Comparison of ENCODE assay signal across 8 cellular contexts in the genomic region with DNA sequence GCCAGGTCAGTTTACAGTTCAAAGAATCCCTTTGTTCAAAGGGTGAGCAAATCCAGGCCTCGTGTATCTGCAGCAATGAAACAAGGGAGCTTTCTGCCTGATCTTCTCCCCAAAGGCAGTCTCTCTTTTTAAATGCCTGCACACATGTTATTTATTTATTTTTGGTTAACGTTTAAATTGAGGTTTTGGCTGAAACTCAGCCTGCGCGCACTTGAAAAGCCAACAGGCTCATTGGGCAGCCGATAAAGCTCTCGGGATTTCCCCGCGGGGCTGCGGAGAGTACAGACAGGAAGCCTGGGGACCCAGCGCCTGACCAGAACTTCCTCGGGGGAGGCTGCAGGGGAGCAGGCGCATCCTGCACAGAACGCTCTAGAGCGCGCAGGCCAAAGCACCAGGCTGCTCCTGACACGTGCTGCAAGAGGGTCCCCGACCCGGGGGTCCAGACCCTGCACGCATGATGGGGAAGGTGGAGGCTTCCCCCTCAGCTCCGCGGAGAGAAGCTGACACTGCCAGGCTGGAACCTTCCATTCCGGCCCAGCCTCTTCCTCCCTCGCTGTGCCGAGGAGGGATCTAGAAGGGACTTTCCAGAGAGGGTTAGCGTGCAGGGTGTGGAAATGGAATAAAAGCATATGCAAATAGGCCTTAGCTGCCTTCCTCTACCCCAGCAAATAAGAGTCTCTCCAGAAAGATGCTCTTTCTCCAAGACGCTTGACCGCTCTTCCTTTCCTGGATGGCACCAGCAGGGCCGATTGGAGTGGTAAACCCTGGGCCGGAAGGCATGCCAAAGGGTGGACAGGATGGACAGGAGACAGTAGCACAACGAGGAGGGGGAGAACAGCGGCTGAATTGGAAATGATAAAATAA. TPM values are rescaled to one million over a fixed set of nuclear protein-coding genes. Genes with fewer than 3 reads are reported as not detected.
DNase-seq lines count a peak whose midpoint lies in the region; ATAC-seq and TF ChIP-seq lines count a peak whose summit lies in the region.

No MANE protein-coding gene starts in this region.

- peak overlapping the region; percentile 99 for H3K27ac Mint-ChIP-seq in activated CD4-positive, alpha-beta memory T cell treated with anti-CD3 and anti-CD28 coated beads, Interleukin-2, amount 10 ng/mL, durations not matched to agents 7 days and 5 days
- H3K27ac Mint-ChIP-seq in mesothelial cell of epicardium = peak overlapping the region; percentile 81

- peak; percentile 87 for ATAC-seq in GM21447 (IDR thresholded peaks at IDR 0.05; ENCODE audit: unreplicated experiment)

- DNase-seq in DMS53 (lab: John Stamatoyannopoulos, UW) = peak; percentile 84
- peak; percentile 98 for DNase-seq in KBM-7
- DNase-seq in activated CD4-positive, alpha-beta memory T cell treated with anti-CD3 and anti-CD28 coated beads, Interleukin-2, amount 10 ng/mL, durations not matched to agents 7 days and 5 days = peak; percentile 89
- peak; percentile 17 for DNase-seq in effector CD8-positive, alpha-beta T cell (lab: John Stamatoyannopoulos, UW)
- peak; percentile 26 to 42 for DNase-seq in mesothelial cell of epicardium (ENCODE audit: low spot score in 2 of 2, unreplicated experiment in 2 of 2)
- DNase-seq in stimulated activated CD8-positive, alpha-beta memory T cell treated with anti-CD3 and anti-CD28 coated beads, Interleukin-7, amount 100 ng/mL, for 48 hours (ENCODE audit: extremely low read depth in 1 of 2, low read depth in 1 of 2) = peak; percentile 85 to 86
- DNase-seq in SK-N-DZ (ENCODE audit: low spot score) = no peak

- in situ Hi-C loops in KBM-7 (cut with MboI; ENCODE audit: low pct_unique_long_range_greater_than_20kb, low sequenced_read_pairs) = no loop called here

- H3K36me3 Mint-ChIP-seq in activated CD4-positive, alpha-beta memory T cell treated with anti-CD3 and anti-CD28 coated beads, Interleukin-2, amount 10 ng/mL, durations not matched to agents 7 days and 5 days (ENCODE audit: low read depth) = peaks cover 29% of the 10 kb centered on the region
- no peaks in the 10 kb centered on the region for H3K36me3 Mint-ChIP-seq in mesothelial cell of epicardium

- H3K4me1 Mint-ChIP-seq in activated CD4-positive, alpha-beta memory T cell treated with anti-CD3 and anti-CD28 coated beads, Interleukin-2, amount 10 ng/mL, durations not matched to agents 7 days and 5 days = peaks cover 71% of the 10 kb centered on the region
- peaks cover 33% of the 10 kb centered on the region for H3K4me1 Mint-ChIP-seq in mesothelial cell of epicardium

- H3K27me3 Mint-ChIP-seq in activated CD4-positive, alpha-beta memory T cell treated with anti-CD3 and anti-CD28 coated beads, Interleukin-2, amount 10 ng/mL, durations not matched to agents 7 days and 5 days = no peaks in the 10 kb centered on the region
- no peaks in the 10 kb centered on the region for H3K27me3 Mint-ChIP-seq in mesothelial cell of epicardium (ENCODE audit: low read depth)

- peak overlapping the region; percentile 99 for H3K4me3 Mint-ChIP-seq in activated CD4-positive, alpha-beta memory T cell treated with anti-CD3 and anti-CD28 coated beads, Interleukin-2, amount 10 ng/mL, durations not matched to agents 7 days and 5 days
- no peak overlapping the region for H3K4me3 Mint-ChIP-seq in mesothelial cell of epicardium

- no peaks in the 10 kb centered on the region for H3K9me3 Mint-ChIP-seq in activated CD4-positive, alpha-beta memory T cell treated with anti-CD3 and anti-CD28 coated beads, Interleukin-2, amount 10 ng/mL, durations not matched to agents 7 days and 5 days
- no peaks in the 10 kb centered on the region for H3K9me3 Mint-ChIP-seq in mesothelial cell of epicardium

- TF ChIP-seq CTCF in mesothelial cell of epicardium (IDR thresholded peaks at IDR 0.05; ENCODE audit: unreplicated experiment) = no peak

- POLR2A ChIA-PET in activated CD4-positive, alpha-beta memory T cell treated with anti-CD3 and anti-CD28 coated beads, Interleukin-2, amount 10 ng/mL, durations not matched to agents 7 days and 5 days (lab: Charles Lee) = interaction anchor here (0.8 to 8.1 kb wide), 14 partner anchors 14 to 1259 kb away, joined by 3 to 135 read pairs (median 4); a partner anchor contains a TSS

- CTCF ChIA-PET in activated CD4-positive, alpha-beta memory T cell treated with anti-CD3 and anti-CD28 coated beads, Interleukin-2, amount 10 ng/mL, durations not matched to agents 7 days and 5 days (lab: Charles Lee) = interaction anchor here (0.8 to 9.6 kb wide), 9 partner anchors 10 to 49 kb away, joined by 3 to 185 read pairs (median 5); a partner anchor contains a TSS

RNA-seq across cellular contexts. Expression of a gene that starts 46.1 kb away (rescaled TPM):
- total RNA-seq in activated CD4-positive, alpha-beta memory T cell treated with anti-CD3 and anti-CD28 coated beads, Interleukin-2, amount 10 ng/mL, durations not matched to agents 7 days and 5 days = 100 to 1,000 TPM; 223 to 226 TPM
- total RNA-seq in mesothelial cell of epicardium = 42.6 to 43.3 TPM (median 42.7 TPM) in 3 replicates
- 424 and 794 TPM in 2 replicates for polyA plus RNA-seq in SK-N-DZ (2014; cell fraction: cytosol; rRNA removed)
- 311 and 392 TPM in 2 replicates for polyA plus RNA-seq in SK-N-DZ (2014; cell fraction: nucleus; rRNA removed)

RNA-seq across cellular contexts. Expression of a gene that starts 48.9 kb away (rescaled TPM):
- 10 to 100 TPM; 65.5 to 72.7 TPM for total RNA-seq in activated CD4-positive, alpha-beta memory T cell treated with anti-CD3 and anti-CD28 coated beads, Interleukin-2, amount 10 ng/mL, durations not matched to agents 7 days and 5 days
- 35.8 to 39.0 TPM (median 36.9 TPM) in 3 replicates for total RNA-seq in mesothelial cell of epicardium
- 44.7 and 74.3 TPM in 2 replicates for polyA plus RNA-seq in SK-N-DZ (2014; cell fraction: cytosol; rRNA removed)
- 23.7 and 28.2 TPM in 2 replicates for polyA plus RNA-seq in SK-N-DZ (2014; cell fraction: nucleus; rRNA removed)
